Comparison of ENCODE assay signal across 8 cellular contexts in the genomic region with DNA sequence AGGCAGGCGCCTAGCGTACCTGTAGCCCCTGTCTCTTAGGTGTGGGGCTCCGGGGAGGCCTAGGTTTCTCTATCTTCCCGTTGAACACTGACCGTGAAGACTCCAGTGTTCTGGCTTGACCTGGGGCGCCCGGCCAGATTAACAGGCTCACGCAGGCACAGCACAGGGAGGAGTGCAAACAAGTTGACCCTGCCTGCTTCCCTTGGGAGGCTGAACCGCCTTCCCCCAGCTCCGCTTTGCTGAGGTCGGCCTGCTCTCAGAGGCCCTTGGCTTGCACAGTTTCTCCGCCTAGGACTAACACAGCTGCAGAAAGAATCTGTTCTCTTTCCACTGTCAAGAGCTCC. TPM values are rescaled to one million over a fixed set of nuclear protein-coding genes. Genes with fewer than 3 reads are reported as not detected.
A peak's percentile ranks its signal among the peaks of the same experiment; 100 is the strongest.
DNase-seq lines count a peak whose midpoint lies in the region; ATAC-seq and TF ChIP-seq lines count a peak whose summit lies in the region.

No MANE protein-coding gene starts in this region.

- peak overlapping the region; percentile 76 for H2AFZ ChIP-seq in smooth muscle cell (ENCODE audit: low read depth)

- H3F3A ChIP-seq in smooth muscle cell (ENCODE audit: low read depth): peaks cover 4% of the 10 kb centered on the region

- peaks cover 8% of the 10 kb centered on the region for H3K4me1 ChIP-seq in smooth muscle cell (ENCODE audit: low read depth)

- no peaks in the 10 kb centered on the region for H3K36me3 ChIP-seq in smooth muscle cell (ENCODE audit: low read depth)

- peak overlapping the region; percentile 88 for H3K4me2 ChIP-seq in smooth muscle cell

- no peaks in the 10 kb centered on the region for H3K27me3 ChIP-seq in smooth muscle cell (ENCODE audit: low read depth)

- peak overlapping the region; percentile 9 for H3K27ac ChIP-seq in smooth muscle cell (ENCODE audit: low read depth)

- H3K27ac Mint-ChIP-seq in activated naive CD4-positive, alpha-beta T cell treated with anti-CD3 and anti-CD28 coated beads, Interleukin-2, amount 50 U/mL, for 24 hours: peak overlapping the region; percentile 51

- peaks cover 27% of the 10 kb centered on the region for H3K79me2 ChIP-seq in smooth muscle cell (ENCODE audit: low read depth)

- ATAC-seq in GM18519 (IDR thresholded peaks at IDR 0.05; ENCODE audit: low FRiP score, unreplicated experiment): no peak

- no peaks in the 10 kb centered on the region for H4K20me1 ChIP-seq in smooth muscle cell (ENCODE audit: low read depth)

- H3K4me3 ChIP-seq in smooth muscle cell: peak overlapping the region; percentile 81

- in situ Hi-C loops in T47D (cut with HindIII; ENCODE audit: low pct_unique_long_range_greater_than_20kb, low sequenced_read_pairs): no loop called here

- peaks cover 8% of the 10 kb centered on the region for H3K36me3 Mint-ChIP-seq in activated naive CD4-positive, alpha-beta T cell treated with anti-CD3 and anti-CD28 coated beads, Interleukin-2, amount 50 U/mL, for 24 hours

- H3K9me3 ChIP-seq in smooth muscle cell (replicated peaks; ENCODE audit: low read depth): no peaks in the 10 kb centered on the region

- H3K4me3 Mint-ChIP-seq in activated naive CD4-positive, alpha-beta T cell treated with anti-CD3 and anti-CD28 coated beads, Interleukin-2, amount 50 U/mL, for 24 hours: peak overlapping the region; percentile 87

- H3K4me1 Mint-ChIP-seq in activated naive CD4-positive, alpha-beta T cell treated with anti-CD3 and anti-CD28 coated beads, Interleukin-2, amount 50 U/mL, for 24 hours: peaks cover 40% of the 10 kb centered on the region

- 3% methylated on average over 10 of the region's 12 CpGs for WGBS in smooth muscle cell (ENCODE audit: low lambda C conversion rate)

- peak overlapping the region; percentile 42 for H3K9ac ChIP-seq in smooth muscle cell (ENCODE audit: low read depth)

- DNase-seq in activated naive CD4-positive, alpha-beta T cell treated with anti-CD3 and anti-CD28 coated beads, Interleukin-2, amount 50 U/mL, for 16 hours: no peak
- DNase-seq in M059J (ENCODE audit: low read depth) (peak; percentile 9), T47D (ENCODE audit: low read depth in 1 of 2, low spot score in 1 of 2) (peak; percentile 13 to 44), iris pigment epithelial cell (ENCODE audit: low read depth) (peak; percentile 32), smooth muscle cell (lab: John Stamatoyannopoulos, UW; ENCODE audit: unreplicated experiment) (no peak), activated gamma-delta T cell (lab: John Stamatoyannopoulos, UW) (no peak)

- H3K9me3 Mint-ChIP-seq in activated naive CD4-positive, alpha-beta T cell treated with anti-CD3 and anti-CD28 coated beads, Interleukin-2, amount 50 U/mL, for 24 hours: no peaks in the 10 kb centered on the region

- H3K27me3 Mint-ChIP-seq in activated naive CD4-positive, alpha-beta T cell treated with anti-CD3 and anti-CD28 coated beads, Interleukin-2, amount 50 U/mL, for 24 hours: no peaks in the 10 kb centered on the region

- no peak for TF ChIP-seq CTCF in smooth muscle cell (IDR thresholded peaks at IDR 0.05; ENCODE audit: borderline replicate concordance, insufficient read depth, poor library complexity, severe bottlenecking)

RNA-seq across cellular contexts. Expression of gene PCYOX1, which starts 0.6 kb away (rescaled TPM):
- total RNA-seq in M059J (2014; rRNA removed; shearing (Covaris generic)): 16.3 and 30.4 TPM in 2 replicates
- 51.2 and 53.4 TPM in 2 replicates for total RNA-seq in smooth muscle cell
- polyA plus RNA-seq in smooth muscle cell: 36.4 and 46.2 TPM in 2 replicates

RNA-seq across cellular contexts. Expression of gene TIA1, which starts 10.1 kb away (rescaled TPM):
- 52.4 and 64.5 TPM in 2 replicates for total RNA-seq in M059J (2014; rRNA removed; shearing (Covaris generic))
- 153 and 177 TPM in 2 replicates for total RNA-seq in smooth muscle cell
- polyA plus RNA-seq in smooth muscle cell: 54.2 and 56.9 TPM in 2 replicates

RNA-seq across cellular contexts. Expression of gene SNRPG, which starts 35.0 kb away (rescaled TPM):
- 229 and 376 TPM in 2 replicates for total RNA-seq in M059J (2014; rRNA removed; shearing (Covaris generic))
- 281 and 284 TPM in 2 replicates for total RNA-seq in smooth muscle cell
- polyA plus RNA-seq in smooth muscle cell: 343 and 347 TPM in 2 replicates

RNA-seq across cellular contexts. Expression of gene FAM136A, which starts 43.4 kb away (rescaled TPM):
- total RNA-seq in M059J (2014; rRNA removed; shearing (Covaris generic)): 69.1 and 73.0 TPM in 2 replicates
- 14.4 and 24.4 TPM in 2 replicates for total RNA-seq in smooth muscle cell
- polyA plus RNA-seq in smooth muscle cell: 26.6 and 28.8 TPM in 2 replicates

Comparison
In these comparisons a context has a peak if more than half of its experiments do, and no peak if none do; other contexts are left out.
1. DNase-seq: peak in M059J (single experiment), T47D (2 of 2) and iris pigment epithelial cell (single experiment); none in activated naive CD4-positive, alpha-beta T cell treated with anti-CD3 and anti-CD28 coated beads, Interleukin-2, amount 50 U/mL, for 16 hours (single experiment), smooth muscle cell (single experiment) and activated gamma-delta T cell (single experiment).